ENCODE assay signal across 8 cellular contexts in genomic region chr14:100586153-100586519, GRCh38. TPM values are rescaled to one million over a fixed set of nuclear protein-coding genes. Genes with fewer than 3 reads are reported as not detected.
DNase-seq lines count a peak whose midpoint lies in the region; ATAC-seq, FAIRE-seq and TF ChIP-seq lines count a peak whose summit lies in the region.

No MANE protein-coding gene starts in this region.

- CTCF ChIA-PET in A549 (lab: Yijun Ruan, JAX) (interaction anchor here (1.0 to 2.5 kb wide), 2 partner anchors 10 to 201 kb away, joined by 3 to 9 read pairs; no protein-coding TSS in a partner anchor), OCI-LY7 (lab: Charles Lee; ENCODE audit: unreplicated experiment) (no interaction called here)

- H3K9me3 ChIP-seq in A549 (no peaks in the 10 kb centered on the region), HUES6 (ENCODE audit: control insufficient read depth, insufficient read depth, low read depth, low read length) (no peaks in the 10 kb centered on the region), mesodermal cell (ENCODE audit: control insufficient read depth, low read length) (no peaks in the 10 kb centered on the region), OCI-LY7 (ENCODE audit: low read length) (no peaks in the 10 kb centered on the region)

- no peak for TF ChIP-seq EP300 in A549 (IDR thresholded peaks at IDR 0.05)

- no peak for TF ChIP-seq POLR2A in A549 (IDR thresholded peaks at IDR 0.05; ENCODE audit: low read length)

- H3K27me3 ChIP-seq in HUES6 (ENCODE audit: control insufficient read depth, insufficient read depth, low read length): peaks cover 69% of the 10 kb centered on the region

- H3K27ac ChIP-seq in A549 (peak overlapping the region; percentile 95 to 96), HUES6 (ENCODE audit: low read depth, low read length) (no peak overlapping the region), mesodermal cell (ENCODE audit: low read depth, low read length, severe bottlenecking) (no peak overlapping the region), OCI-LY7 (ENCODE audit: low read depth, low read length, poor library complexity, severe bottlenecking) (no peak overlapping the region)

- H4K20me1 ChIP-seq in OCI-LY7 (ENCODE audit: insufficient read depth, low read length): no peaks in the 10 kb centered on the region

- no peak for FAIRE-seq in A549 (lab: Jason Lieb, UNC)

- no peak for DNase-seq in A549 (ENCODE audit: low read depth in 1 of 2, low spot score in 1 of 2)
- no peak for DNase-seq in choroid plexus epithelial cell (ENCODE audit: low read depth)
- no peak for DNase-seq in A172 (ENCODE audit: low spot score)
- no peak for DNase-seq in OCI-LY7 (ENCODE audit: low spot score)

- POLR2A ChIA-PET in A549 (lab: Yijun Ruan, JAX): no interaction called here
- POLR2A ChIA-PET in OCI-LY7 (lab: Charles Lee): no interaction called here

- H3K4me1 ChIP-seq in A549 (peaks cover 10% of the 10 kb centered on the region), HUES6 (ENCODE audit: control insufficient read depth, insufficient read depth, low read length) (peaks cover 11% of the 10 kb centered on the region), mesodermal cell (ENCODE audit: control insufficient read depth, insufficient read depth, low read length, poor library complexity, severe bottlenecking) (peaks cover 4% of the 10 kb centered on the region), OCI-LY7 (ENCODE audit: insufficient read depth, low read length, poor library complexity, severe bottlenecking) (no peaks in the 10 kb centered on the region)

- no peak for TF ChIP-seq RAD21 in A549 (conservative IDR thresholded peaks at IDR 0.05 in 1 of 2, IDR thresholded peaks at IDR 0.05 in 1 of 2)

- no TSS peak for BruUV-seq in OCI-LY7 (replicated peaks; lab: Mats Ljungman, UMichigan)

- H3K9ac ChIP-seq in HUES6 (ENCODE audit: low read length): no peak overlapping the region

- no peak overlapping the region for H2AFZ ChIP-seq in OCI-LY7 (ENCODE audit: low read length)

- H3K9me2 ChIP-seq in OCI-LY7 (ENCODE audit: insufficient read depth, low read length): no peaks in the 10 kb centered on the region

- no peak for ATAC-seq in A549
- ATAC-seq in HG03571 (IDR thresholded peaks at IDR 0.05; ENCODE audit: unreplicated experiment): no peak
- ATAC-seq in GM21529 (IDR thresholded peaks at IDR 0.05; ENCODE audit: unreplicated experiment): no peak

- no peaks in the 10 kb centered on the region for H3K79me2 ChIP-seq in OCI-LY7 (ENCODE audit: insufficient read depth, low read depth, low read length)

- H3K4me3 ChIP-seq in A549: peak overlapping the region; percentile 94
- peak overlapping the region; percentile 71 for H3K4me3 ChIP-seq in HUES6 (ENCODE audit: low read depth, low read length)
- peak overlapping the region; percentile 49 for H3K4me3 ChIP-seq in choroid plexus epithelial cell (ENCODE audit: low read depth, low read length)
- peak overlapping the region; percentile 53 for H3K4me3 ChIP-seq in mesodermal cell (ENCODE audit: extremely low read depth, insufficient read depth, low read length, poor library complexity, severe bottlenecking)
- no peak overlapping the region for H3K4me3 ChIP-seq in OCI-LY7 (ENCODE audit: low read depth, low read length, poor library complexity, severe bottlenecking)

- intact Hi-C loops in OCI-LY7 (cut with micrococcal nuclease; ENCODE audit: unreplicated experiment): no loop called here

- H3K4me2 ChIP-seq in A549 (peak overlapping the region; percentile 92), OCI-LY7 (ENCODE audit: low read length) (no peak overlapping the region)

- H3K36me3 ChIP-seq in HUES6 (ENCODE audit: control insufficient read depth, insufficient read depth, low read length) (no peaks in the 10 kb centered on the region), mesodermal cell (ENCODE audit: control insufficient read depth, insufficient read depth, low read length) (no peaks in the 10 kb centered on the region), OCI-LY7 (ENCODE audit: insufficient read depth, low read length) (no peaks in the 10 kb centered on the region)

- 45% methylated on average over 4 of the region's 16 CpGs for WGBS in A549 (ENCODE audit: missing lambda C conversion rate)
- WGBS in mesodermal cell (ENCODE audit: insufficient coverage in 2 of 2), 2 experiments: 58 to 61% methylated on average over 14 to 15 of the region's 16 CpGs

- TF ChIP-seq CTCF in A549 (IDR thresholded peaks at IDR 0.05): no peak
- TF ChIP-seq CTCF in choroid plexus epithelial cell (conservative IDR thresholded peaks at IDR 0.05; ENCODE audit: low read depth, low read length): no peak
- no peak for TF ChIP-seq CTCF in OCI-LY7 (conservative IDR thresholded peaks at IDR 0.05; ENCODE audit: low read length)

TF ChIP-seq in A549, 52 proteins besides CTCF, POLR2A, EP300 and RAD21:
- TF ChIP-seq HDAC2 (IDR thresholded peaks at IDR 0.05) (no peak), ESRRA (IDR thresholded peaks at IDR 0.05; ENCODE audit: borderline replicate concordance, low read length) (no peak), JUNB (IDR thresholded peaks at IDR 0.05) (no peak), FOSB (CRISPR knock-in tag; IDR thresholded peaks at IDR 0.05) (no peak)
TF ChIP-seq in A549: peak in this region for 0.

RNA-seq across cellular contexts. Expression of gene BEGAIN, which starts 1.1 kb away (rescaled TPM):
- polyA plus RNA-seq in A549 (2011; rRNA removed) (1.4 and 1.5 TPM in 2 replicates), A549 (2017; fragmentation: RNase III; extraction: RNeasy Plus Mini Kit Qiagen cat#74134 plus additional on column Dnase treatment) (1.9 to 3.7 TPM (median 2.3 TPM) in 3 replicates)
- polyA plus RNA-seq in A549 (2012; cell fraction: cytosol; rRNA removed): 1.3 and 1.8 TPM in 2 replicates
- 4.1 and 5.1 TPM in 2 replicates for polyA plus RNA-seq in A549 (2012; cell fraction: nucleus; rRNA removed)
- polyA minus RNA-seq in A549 (2011; rRNA and poly(A)+ RNA removed): 0.54 and 1.1 TPM in 2 replicates
- 2.0 TPM for polyA plus RNA-seq in mesodermal cell (2013, experiment 1 of 2)
- polyA plus RNA-seq in mesodermal cell (2013, experiment 2 of 2): 2.0 TPM
- 1.3 and 1.5 TPM in 2 replicates for total RNA-seq in A172 (2014; rRNA removed; shearing (Covaris generic))
- total RNA-seq in OCI-LY7 (2014; rRNA removed; shearing (Covaris generic)): 1.8 TPM in 1 of 2 replicates, not detected in the other
- total RNA-seq in OCI-LY7 (2022): 0.06 and 0.76 TPM in 2 replicates

Comparison
In these comparisons a context has a peak if more than half of its experiments do, and no peak if none do; other contexts are left out.
1. H3K27ac ChIP-seq: peak in A549 (2 of 2); none in HUES6 (single experiment), mesodermal cell (single experiment) and OCI-LY7 (single experiment).